In the genomic region with DNA sequence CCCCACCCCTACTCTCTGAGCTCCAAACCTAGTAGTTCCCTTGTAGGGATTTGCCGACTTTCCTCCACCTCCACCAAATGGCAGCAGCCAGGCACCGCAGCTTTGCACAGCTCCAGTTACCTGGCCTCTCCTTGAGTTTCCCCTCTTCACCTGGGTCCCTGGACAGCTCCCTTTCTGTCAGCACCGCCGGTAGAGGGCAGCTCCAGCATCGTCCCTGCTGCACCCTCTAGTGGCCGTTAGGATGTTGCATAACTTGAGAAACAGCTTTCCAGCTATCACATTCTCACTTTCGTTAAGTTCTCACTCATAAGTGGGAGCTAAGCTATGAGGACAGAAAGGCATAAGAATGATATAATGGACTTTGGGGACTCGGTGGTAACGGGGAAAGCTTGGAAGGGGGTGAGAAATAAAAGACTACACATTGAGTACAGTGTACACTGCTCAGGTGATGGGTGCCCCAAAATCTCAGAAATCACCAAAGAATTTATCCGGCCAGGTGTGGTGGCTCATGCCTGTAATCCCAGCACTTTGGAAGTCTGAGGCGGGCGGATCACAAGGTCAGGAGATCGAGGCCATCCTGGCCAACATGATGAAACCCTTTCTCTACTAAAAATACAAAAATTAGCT, we compare ENCODE assay signal across 1 cellular context.
TF ChIP-seq lines count a peak whose summit lies in the region.

No MANE protein-coding gene starts in this region.

TF ChIP-seq in HepG2, 621 proteins besides CTCF, POLR2A, EP300 and RAD21 (continued from another document and continues in another):
- TF ChIP-seq, protein P1, sequence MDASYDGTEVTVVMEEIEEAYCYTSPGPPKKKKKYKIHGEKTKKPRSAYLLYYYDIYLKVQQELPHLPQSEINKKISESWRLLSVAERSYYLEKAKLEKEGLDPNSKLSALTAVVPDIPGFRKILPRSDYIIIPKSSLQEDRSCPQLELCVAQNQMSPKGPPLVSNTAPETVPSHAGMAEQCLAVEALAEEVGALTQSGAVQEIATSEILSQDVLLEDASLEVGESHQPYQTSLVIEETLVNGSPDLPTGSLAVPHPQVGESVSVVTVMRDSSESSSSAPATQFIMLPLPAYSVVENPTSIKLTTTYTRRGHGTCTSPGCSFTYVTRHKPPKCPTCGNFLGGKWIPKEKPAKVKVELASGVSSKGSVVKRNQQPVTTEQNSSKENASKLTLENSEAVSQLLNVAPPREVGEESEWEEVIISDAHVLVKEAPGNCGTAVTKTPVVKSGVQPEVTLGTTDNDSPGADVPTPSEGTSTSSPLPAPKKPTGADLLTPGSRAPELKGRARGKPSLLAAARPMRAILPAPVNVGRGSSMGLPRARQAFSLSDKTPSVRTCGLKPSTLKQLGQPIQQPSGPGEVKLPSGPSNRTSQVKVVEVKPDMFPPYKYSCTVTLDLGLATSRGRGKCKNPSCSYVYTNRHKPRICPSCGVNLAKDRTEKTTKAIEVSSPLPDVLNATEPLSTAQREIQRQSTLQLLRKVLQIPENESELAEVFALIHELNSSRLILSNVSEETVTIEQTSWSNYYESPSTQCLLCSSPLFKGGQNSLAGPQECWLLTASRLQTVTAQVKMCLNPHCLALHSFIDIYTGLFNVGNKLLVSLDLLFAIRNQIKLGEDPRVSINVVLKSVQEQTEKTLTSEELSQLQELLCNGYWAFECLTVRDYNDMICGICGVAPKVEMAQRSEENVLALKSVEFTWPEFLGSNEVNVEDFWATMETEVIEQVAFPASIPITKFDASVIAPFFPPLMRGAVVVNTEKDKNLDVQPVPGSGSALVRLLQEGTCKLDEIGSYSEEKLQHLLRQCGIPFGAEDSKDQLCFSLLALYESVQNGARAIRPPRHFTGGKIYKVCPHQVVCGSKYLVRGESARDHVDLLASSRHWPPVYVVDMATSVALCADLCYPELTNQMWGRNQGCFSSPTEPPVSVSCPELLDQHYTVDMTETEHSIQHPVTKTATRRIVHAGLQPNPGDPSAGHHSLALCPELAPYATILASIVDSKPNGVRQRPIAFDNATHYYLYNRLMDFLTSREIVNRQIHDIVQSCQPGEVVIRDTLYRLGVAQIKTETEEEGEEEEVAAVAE (CRISPR knock-in tag; IDR thresholded peaks at IDR 0.05; ENCODE audit: borderline replicate concordance): peak; percentile 42; the same call in 1 of the 2 replicates
- TF ChIP-seq, protein P2, sequence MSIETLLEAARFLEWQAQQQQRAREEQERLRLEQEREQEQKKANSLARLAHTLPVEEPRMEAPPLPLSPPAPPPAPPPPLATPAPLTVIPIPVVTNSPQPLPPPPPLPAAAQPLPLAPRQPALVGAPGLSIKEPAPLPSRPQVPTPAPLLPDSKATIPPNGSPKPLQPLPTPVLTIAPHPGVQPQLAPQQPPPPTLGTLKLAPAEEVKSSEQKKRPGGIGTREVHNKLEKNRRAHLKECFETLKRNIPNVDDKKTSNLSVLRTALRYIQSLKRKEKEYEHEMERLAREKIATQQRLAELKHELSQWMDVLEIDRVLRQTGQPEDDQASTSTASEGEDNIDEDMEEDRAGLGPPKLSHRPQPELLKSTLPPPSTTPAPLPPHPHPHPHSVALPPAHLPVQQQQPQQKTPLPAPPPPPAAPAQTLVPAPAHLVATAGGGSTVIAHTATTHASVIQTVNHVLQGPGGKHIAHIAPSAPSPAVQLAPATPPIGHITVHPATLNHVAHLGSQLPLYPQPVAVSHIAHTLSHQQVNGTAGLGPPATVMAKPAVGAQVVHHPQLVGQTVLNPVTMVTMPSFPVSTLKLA (IDR thresholded peaks at IDR 0.05): no peak
- TF ChIP-seq ZNF138 (CRISPR knock-in tag; IDR thresholded peaks at IDR 0.05; ENCODE audit: low read depth) (no peak), KDM5B (CRISPR knock-in tag; IDR thresholded peaks at IDR 0.05; ENCODE audit: borderline replicate concordance) (no peak), SNRNP70 (IDR thresholded peaks at IDR 0.05; ENCODE audit: low read depth, low read length) (no peak), REPIN1 (CRISPR knock-in tag; IDR thresholded peaks at IDR 0.05; ENCODE audit: borderline replicate concordance, low read depth) (0 out of 2 replicates have a peak, but pooled peaks have one; percentile 39), ISX (CRISPR knock-in tag; conservative IDR thresholded peaks at IDR 0.05) (no peak), ZNF775 (CRISPR knock-in tag; IDR thresholded peaks at IDR 0.05; ENCODE audit: borderline replicate concordance) (peak; percentile 97), HOXA7 (CRISPR knock-in tag; IDR thresholded peaks at IDR 0.05) (no peak), ELF3 (CRISPR knock-in tag; IDR thresholded peaks at IDR 0.05) (0 out of 2 replicates have a peak, but pooled peaks have one; percentile 24), ZNF101 (CRISPR knock-in tag; IDR thresholded peaks at IDR 0.05; ENCODE audit: borderline replicate concordance, low read depth) (no peak), ZNF674 (CRISPR knock-in tag; IDR thresholded peaks at IDR 0.05; ENCODE audit: low read depth) (no peak), ZNF3 (CRISPR knock-in tag; IDR thresholded peaks at IDR 0.05) (no peak), SIX1 (CRISPR knock-in tag; IDR thresholded peaks at IDR 0.05; ENCODE audit: borderline replicate concordance) (0 out of 2 replicates have a peak, but pooled peaks have one; percentile 24), AHR (CRISPR knock-in tag; IDR thresholded peaks at IDR 0.05) (peak; percentile 72; the same call in 1 of the 2 replicates), SUZ12 (IDR thresholded peaks at IDR 0.05; ENCODE audit: low read depth, low read length) (no peak), ZNF598 (CRISPR knock-in tag; IDR thresholded peaks at IDR 0.05; ENCODE audit: borderline replicate concordance) (no peak), GATA4 (IDR thresholded peaks at IDR 0.05; ENCODE audit: borderline replicate concordance, low read depth) (no peak), KDM2A (CRISPR knock-in tag; IDR thresholded peaks at IDR 0.05; ENCODE audit: borderline replicate concordance, low read depth) (peak; percentile 73; the same call in 1 of the 2 replicates), ZNF703 (CRISPR knock-in tag; IDR thresholded peaks at IDR 0.05; ENCODE audit: borderline replicate concordance) (no peak), ZSCAN9 (CRISPR knock-in tag; IDR thresholded peaks at IDR 0.05; ENCODE audit: borderline replicate concordance) (0 out of 2 replicates have a peak, but pooled peaks have one; percentile 73), KLF11 (CRISPR knock-in tag; IDR thresholded peaks at IDR 0.05) (no peak), SRY (CRISPR knock-in tag; IDR thresholded peaks at IDR 0.05) (no peak), RAD51 (IDR thresholded peaks at IDR 0.05; ENCODE audit: borderline replicate concordance) (no peak)
- TF ChIP-seq, protein P3, sequence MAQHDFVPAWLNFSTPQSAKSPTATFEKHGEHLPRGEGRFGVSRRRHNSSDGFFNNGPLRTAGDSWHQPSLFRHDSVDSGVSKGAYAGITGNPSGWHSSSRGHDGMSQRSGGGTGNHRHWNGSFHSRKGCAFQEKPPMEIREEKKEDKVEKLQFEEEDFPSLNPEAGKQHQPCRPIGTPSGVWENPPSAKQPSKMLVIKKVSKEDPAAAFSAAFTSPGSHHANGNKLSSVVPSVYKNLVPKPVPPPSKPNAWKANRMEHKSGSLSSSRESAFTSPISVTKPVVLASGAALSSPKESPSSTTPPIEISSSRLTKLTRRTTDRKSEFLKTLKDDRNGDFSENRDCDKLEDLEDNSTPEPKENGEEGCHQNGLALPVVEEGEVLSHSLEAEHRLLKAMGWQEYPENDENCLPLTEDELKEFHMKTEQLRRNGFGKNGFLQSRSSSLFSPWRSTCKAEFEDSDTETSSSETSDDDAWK (CRISPR knock-in tag; IDR thresholded peaks at IDR 0.05): no peak
- TF ChIP-seq, protein P4, sequence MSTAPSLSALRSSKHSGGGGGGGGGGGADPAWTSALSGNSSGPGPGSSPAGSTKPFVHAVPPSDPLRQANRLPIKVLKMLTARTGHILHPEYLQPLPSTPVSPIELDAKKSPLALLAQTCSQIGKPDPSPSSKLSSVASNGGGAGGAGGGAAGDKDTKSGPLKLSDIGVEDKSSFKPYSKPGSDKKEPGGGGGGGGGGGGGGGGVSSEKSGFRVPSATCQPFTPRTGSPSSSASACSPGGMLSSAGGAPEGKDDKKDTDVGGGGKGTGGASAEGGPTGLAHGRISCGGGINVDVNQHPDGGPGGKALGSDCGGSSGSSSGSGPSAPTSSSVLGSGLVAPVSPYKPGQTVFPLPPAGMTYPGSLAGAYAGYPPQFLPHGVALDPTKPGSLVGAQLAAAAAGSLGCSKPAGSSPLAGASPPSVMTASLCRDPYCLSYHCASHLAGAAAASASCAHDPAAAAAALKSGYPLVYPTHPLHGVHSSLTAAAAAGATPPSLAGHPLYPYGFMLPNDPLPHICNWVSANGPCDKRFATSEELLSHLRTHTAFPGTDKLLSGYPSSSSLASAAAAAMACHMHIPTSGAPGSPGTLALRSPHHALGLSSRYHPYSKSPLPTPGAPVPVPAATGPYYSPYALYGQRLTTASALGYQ (CRISPR knock-in tag; IDR thresholded peaks at IDR 0.05): no peak
- TF ChIP-seq, protein P5, sequence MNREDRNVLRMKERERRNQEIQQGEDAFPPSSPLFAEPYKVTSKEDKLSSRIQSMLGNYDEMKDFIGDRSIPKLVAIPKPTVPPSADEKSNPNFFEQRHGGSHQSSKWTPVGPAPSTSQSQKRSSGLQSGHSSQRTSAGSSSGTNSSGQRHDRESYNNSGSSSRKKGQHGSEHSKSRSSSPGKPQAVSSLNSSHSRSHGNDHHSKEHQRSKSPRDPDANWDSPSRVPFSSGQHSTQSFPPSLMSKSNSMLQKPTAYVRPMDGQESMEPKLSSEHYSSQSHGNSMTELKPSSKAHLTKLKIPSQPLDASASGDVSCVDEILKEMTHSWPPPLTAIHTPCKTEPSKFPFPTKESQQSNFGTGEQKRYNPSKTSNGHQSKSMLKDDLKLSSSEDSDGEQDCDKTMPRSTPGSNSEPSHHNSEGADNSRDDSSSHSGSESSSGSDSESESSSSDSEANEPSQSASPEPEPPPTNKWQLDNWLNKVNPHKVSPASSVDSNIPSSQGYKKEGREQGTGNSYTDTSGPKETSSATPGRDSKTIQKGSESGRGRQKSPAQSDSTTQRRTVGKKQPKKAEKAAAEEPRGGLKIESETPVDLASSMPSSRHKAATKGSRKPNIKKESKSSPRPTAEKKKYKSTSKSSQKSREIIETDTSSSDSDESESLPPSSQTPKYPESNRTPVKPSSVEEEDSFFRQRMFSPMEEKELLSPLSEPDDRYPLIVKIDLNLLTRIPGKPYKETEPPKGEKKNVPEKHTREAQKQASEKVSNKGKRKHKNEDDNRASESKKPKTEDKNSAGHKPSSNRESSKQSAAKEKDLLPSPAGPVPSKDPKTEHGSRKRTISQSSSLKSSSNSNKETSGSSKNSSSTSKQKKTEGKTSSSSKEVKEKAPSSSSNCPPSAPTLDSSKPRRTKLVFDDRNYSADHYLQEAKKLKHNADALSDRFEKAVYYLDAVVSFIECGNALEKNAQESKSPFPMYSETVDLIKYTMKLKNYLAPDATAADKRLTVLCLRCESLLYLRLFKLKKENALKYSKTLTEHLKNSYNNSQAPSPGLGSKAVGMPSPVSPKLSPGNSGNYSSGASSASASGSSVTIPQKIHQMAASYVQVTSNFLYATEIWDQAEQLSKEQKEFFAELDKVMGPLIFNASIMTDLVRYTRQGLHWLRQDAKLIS (CRISPR knock-in tag; IDR thresholded peaks at IDR 0.05): no peak
- TF ChIP-seq, protein P6, sequence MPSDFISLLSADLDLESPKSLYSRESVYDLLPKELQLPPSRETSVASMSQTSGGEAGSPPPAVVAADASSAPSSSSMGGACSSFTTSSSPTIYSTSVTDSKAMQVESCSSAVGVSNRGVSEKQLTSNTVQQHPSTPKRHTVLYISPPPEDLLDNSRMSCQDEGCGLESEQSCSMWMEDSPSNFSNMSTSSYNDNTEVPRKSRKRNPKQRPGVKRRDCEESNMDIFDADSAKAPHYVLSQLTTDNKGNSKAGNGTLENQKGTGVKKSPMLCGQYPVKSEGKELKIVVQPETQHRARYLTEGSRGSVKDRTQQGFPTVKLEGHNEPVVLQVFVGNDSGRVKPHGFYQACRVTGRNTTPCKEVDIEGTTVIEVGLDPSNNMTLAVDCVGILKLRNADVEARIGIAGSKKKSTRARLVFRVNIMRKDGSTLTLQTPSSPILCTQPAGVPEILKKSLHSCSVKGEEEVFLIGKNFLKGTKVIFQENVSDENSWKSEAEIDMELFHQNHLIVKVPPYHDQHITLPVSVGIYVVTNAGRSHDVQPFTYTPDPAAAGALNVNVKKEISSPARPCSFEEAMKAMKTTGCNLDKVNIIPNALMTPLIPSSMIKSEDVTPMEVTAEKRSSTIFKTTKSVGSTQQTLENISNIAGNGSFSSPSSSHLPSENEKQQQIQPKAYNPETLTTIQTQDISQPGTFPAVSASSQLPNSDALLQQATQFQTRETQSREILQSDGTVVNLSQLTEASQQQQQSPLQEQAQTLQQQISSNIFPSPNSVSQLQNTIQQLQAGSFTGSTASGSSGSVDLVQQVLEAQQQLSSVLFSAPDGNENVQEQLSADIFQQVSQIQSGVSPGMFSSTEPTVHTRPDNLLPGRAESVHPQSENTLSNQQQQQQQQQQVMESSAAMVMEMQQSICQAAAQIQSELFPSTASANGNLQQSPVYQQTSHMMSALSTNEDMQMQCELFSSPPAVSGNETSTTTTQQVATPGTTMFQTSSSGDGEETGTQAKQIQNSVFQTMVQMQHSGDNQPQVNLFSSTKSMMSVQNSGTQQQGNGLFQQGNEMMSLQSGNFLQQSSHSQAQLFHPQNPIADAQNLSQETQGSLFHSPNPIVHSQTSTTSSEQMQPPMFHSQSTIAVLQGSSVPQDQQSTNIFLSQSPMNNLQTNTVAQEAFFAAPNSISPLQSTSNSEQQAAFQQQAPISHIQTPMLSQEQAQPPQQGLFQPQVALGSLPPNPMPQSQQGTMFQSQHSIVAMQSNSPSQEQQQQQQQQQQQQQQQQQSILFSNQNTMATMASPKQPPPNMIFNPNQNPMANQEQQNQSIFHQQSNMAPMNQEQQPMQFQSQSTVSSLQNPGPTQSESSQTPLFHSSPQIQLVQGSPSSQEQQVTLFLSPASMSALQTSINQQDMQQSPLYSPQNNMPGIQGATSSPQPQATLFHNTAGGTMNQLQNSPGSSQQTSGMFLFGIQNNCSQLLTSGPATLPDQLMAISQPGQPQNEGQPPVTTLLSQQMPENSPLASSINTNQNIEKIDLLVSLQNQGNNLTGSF (CRISPR knock-in tag; IDR thresholded peaks at IDR 0.05): no peak
- TF ChIP-seq, protein P7, sequence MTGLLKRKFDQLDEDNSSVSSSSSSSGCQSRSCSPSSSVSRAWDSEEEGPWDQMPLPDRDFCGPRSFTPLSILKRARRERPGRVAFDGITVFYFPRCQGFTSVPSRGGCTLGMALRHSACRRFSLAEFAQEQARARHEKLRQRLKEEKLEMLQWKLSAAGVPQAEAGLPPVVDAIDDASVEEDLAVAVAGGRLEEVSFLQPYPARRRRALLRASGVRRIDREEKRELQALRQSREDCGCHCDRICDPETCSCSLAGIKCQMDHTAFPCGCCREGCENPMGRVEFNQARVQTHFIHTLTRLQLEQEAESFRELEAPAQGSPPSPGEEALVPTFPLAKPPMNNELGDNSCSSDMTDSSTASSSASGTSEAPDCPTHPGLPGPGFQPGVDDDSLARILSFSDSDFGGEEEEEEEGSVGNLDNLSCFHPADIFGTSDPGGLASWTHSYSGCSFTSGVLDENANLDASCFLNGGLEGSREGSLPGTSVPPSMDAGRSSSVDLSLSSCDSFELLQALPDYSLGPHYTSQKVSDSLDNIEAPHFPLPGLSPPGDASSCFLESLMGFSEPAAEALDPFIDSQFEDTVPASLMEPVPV (CRISPR knock-in tag; IDR thresholded peaks at IDR 0.05): no peak
- TF ChIP-seq, protein P8, sequence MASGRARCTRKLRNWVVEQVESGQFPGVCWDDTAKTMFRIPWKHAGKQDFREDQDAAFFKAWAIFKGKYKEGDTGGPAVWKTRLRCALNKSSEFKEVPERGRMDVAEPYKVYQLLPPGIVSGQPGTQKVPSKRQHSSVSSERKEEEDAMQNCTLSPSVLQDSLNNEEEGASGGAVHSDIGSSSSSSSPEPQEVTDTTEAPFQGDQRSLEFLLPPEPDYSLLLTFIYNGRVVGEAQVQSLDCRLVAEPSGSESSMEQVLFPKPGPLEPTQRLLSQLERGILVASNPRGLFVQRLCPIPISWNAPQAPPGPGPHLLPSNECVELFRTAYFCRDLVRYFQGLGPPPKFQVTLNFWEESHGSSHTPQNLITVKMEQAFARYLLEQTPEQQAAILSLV (CRISPR knock-in tag; IDR thresholded peaks at IDR 0.05; ENCODE audit: borderline replicate concordance): no peak
